ENCODE assay signal across 1 cellular context in the genomic region with DNA sequence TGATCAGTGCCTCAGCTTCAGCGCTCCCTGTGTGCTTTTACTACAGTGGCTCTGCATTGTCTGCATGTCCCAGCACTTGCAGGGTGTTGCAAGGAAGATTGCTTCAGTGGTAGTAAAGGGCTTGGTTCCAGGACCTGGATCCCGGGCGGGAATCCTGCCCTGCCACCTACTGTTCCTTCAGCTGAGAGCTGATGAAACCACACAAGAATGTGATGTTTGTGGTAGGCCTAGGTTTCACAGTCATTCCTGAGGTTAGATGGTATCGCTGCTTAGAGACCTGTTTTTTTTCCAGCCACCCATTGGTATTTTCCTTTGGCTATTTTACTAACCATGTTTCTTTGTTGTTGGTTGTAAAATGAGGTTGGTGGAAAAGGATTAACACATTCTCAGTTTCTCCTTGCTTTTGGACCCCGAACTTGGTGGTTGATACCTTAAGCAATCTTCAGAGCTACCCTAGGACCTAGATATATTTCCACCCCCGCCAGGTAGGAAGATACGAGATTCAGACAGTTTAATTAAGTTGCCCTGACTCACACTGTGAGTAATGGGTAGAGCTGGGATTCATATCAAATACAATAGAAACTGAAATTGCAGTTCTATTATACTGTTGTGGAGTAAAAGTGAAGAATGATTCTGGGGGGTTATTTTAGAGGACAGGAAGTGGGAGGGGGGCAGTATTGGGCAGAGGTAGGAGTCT.
TF ChIP-seq lines count a peak whose summit lies in the region.

No MANE protein-coding gene starts in this region.

TF ChIP-seq in SK-N-SH, 30 proteins besides CTCF, POLR2A, EP300 and RAD21:
- TF ChIP-seq, protein P1, sequence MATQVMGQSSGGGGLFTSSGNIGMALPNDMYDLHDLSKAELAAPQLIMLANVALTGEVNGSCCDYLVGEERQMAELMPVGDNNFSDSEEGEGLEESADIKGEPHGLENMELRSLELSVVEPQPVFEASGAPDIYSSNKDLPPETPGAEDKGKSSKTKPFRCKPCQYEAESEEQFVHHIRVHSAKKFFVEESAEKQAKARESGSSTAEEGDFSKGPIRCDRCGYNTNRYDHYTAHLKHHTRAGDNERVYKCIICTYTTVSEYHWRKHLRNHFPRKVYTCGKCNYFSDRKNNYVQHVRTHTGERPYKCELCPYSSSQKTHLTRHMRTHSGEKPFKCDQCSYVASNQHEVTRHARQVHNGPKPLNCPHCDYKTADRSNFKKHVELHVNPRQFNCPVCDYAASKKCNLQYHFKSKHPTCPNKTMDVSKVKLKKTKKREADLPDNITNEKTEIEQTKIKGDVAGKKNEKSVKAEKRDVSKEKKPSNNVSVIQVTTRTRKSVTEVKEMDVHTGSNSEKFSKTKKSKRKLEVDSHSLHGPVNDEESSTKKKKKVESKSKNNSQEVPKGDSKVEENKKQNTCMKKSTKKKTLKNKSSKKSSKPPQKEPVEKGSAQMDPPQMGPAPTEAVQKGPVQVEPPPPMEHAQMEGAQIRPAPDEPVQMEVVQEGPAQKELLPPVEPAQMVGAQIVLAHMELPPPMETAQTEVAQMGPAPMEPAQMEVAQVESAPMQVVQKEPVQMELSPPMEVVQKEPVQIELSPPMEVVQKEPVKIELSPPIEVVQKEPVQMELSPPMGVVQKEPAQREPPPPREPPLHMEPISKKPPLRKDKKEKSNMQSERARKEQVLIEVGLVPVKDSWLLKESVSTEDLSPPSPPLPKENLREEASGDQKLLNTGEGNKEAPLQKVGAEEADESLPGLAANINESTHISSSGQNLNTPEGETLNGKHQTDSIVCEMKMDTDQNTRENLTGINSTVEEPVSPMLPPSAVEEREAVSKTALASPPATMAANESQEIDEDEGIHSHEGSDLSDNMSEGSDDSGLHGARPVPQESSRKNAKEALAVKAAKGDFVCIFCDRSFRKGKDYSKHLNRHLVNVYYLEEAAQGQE (IDR thresholded peaks at IDR 0.05; ENCODE audit: low read depth, low read length): peak; percentile 53; the same call in 1 of the 2 replicates
- TF ChIP-seq TCF12 (IDR thresholded peaks at IDR 0.05) (peak; percentile 98), ELF1 (IDR thresholded peaks at IDR 0.05) (no peak), NFIC (IDR thresholded peaks at IDR 0.05; ENCODE audit: borderline replicate concordance) (peak; percentile 85), ZBTB33 (IDR thresholded peaks at IDR 0.05; ENCODE audit: borderline replicate concordance, low read depth) (peak; percentile 75; the same call in 1 of the 2 replicates), YY1 (IDR thresholded peaks at IDR 0.05; ENCODE audit: low read depth) (no peak), USF2 (IDR thresholded peaks at IDR 0.05; ENCODE audit: borderline replicate concordance, low read depth, low read length) (no peak), POLR2AphosphoS5 (IDR thresholded peaks at IDR 0.05; ENCODE audit: low read depth, low read length) (peak; percentile 79), CHD2 (IDR thresholded peaks at IDR 0.05; ENCODE audit: low read length, partially characterized antibody) (no peak), JUND (IDR thresholded peaks at IDR 0.05) (peak; percentile 91), TEAD4 (IDR thresholded peaks at IDR 0.05; ENCODE audit: borderline replicate concordance, insufficient read depth) (peak; percentile 97), FOSL2 (IDR thresholded peaks at IDR 0.05; ENCODE audit: borderline replicate concordance, low read depth) (peak; percentile 63), FOXM1 (IDR thresholded peaks at IDR 0.05; ENCODE audit: low read depth) (peak; percentile 29; the same call in 1 of the 2 replicates), PBX3 (IDR thresholded peaks at IDR 0.05) (peak; percentile 88), RXRA (IDR thresholded peaks at IDR 0.05; ENCODE audit: borderline replicate concordance, low read depth) (peak; percentile 64; the same call in 1 of the 2 replicates)
- TF ChIP-seq, protein P2, sequence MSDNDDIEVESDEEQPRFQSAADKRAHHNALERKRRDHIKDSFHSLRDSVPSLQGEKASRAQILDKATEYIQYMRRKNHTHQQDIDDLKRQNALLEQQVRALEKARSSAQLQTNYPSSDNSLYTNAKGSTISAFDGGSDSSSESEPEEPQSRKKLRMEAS (IDR thresholded peaks at IDR 0.05; ENCODE audit: low read depth): peak; percentile 68
